22 cellular contexts compared by ENCODE assay signal in genomic region chr1:26748351-26748750, GRCh38. TPM values are rescaled to one million over a fixed set of nuclear protein-coding genes. Genes with fewer than 3 reads are reported as not detected.
DNase-seq lines count a peak whose midpoint lies in the region; ATAC-seq and TF ChIP-seq lines count a peak whose summit lies in the region.
"Had no signal": no experiment of that assay in that cellular context is flagged by ENCODE, and none has a peak within 500 bp of the region (broad histone marks: within the 10 kb centered on the region; RNA-seq: fewer than 3 reads in every experiment).

No MANE protein-coding gene starts in this region.

- DNase-seq in heart right ventricle (no peak), Right ventricle myocardium inferior (ENCODE audit: missing footprints) (no peak), upper lobe of left lung (no peak), NK-92 (lab: John Stamatoyannopoulos, UW; ENCODE audit: unreplicated experiment) (no peak), UCSD-AML1 (lab: John Stamatoyannopoulos, UW; ENCODE audit: unreplicated experiment) (no peak)
- no peak for DNase-seq in activated naive CD8-positive, alpha-beta T cell treated with anti-CD3 and anti-CD28 coated beads for 36 hours
- no peak for DNase-seq in naive thymus-derived CD8-positive, alpha-beta T cell
- DNase-seq: activated CD8-positive, alpha-beta memory T cell treated with anti-CD3 and anti-CD28 coated beads, Interleukin-2, amount 50 U/mL, for 48 hours; amygdala; dermis blood vessel endothelial cell; DMS53; hippocampal formation; left colon; NCI-H1694; NCI-H510A; retina; stimulated activated CD4-positive, alpha-beta T cell treated with anti-CD3 and anti-CD28 coated beads, Interleukin-2, amount 100 ng/mL, for 24 hours; uterus had no signal

- intact Hi-C loops in heart right ventricle (cut with DNase I) (no loop called here), Right ventricle myocardium inferior (cut with DNase I) (no loop called here)

- no peak for TF ChIP-seq EP300 in upper lobe of left lung (IDR thresholded peaks at IDR 0.05)

- peaks cover 74% of the 10 kb centered on the region for H3K36me3 Mint-ChIP-seq in activated naive CD8-positive, alpha-beta T cell treated with anti-CD3 and anti-CD28 coated beads for 36 hours
- H3K36me3 Mint-ChIP-seq in naive thymus-derived CD8-positive, alpha-beta T cell = peaks cover 0 to 77% (median 12%) of the 10 kb centered on the region in 3 donors

- 88 to 91% methylated on average over 1 of the region's 1 CpG for WGBS in heart right ventricle, 2 donors
- WGBS in upper lobe of left lung, 2 donors = 80 to 91% methylated on average over 1 of the region's 1 CpG

- POLR2A ChIA-PET in naive thymus-derived CD8-positive, alpha-beta T cell (lab: Charles Lee) = interaction anchor here (0.6 to 7.1 kb wide), 4 partner anchors 52 to 1818 kb away, joined by 3 to 67 read pairs (median 4); partner anchors contain the start of genes ARID1A and RUNX3

- H3K9me3 ChIP-seq in heart right ventricle = no peaks in the 10 kb centered on the region
- no peaks in the 10 kb centered on the region for H3K9me3 ChIP-seq in upper lobe of left lung
- H3K9me3 ChIP-seq: esophagus muscularis mucosa, uterus had no signal

- no peaks in the 10 kb centered on the region for H3K9me3 Mint-ChIP-seq in activated naive CD8-positive, alpha-beta T cell treated with anti-CD3 and anti-CD28 coated beads for 36 hours
- no peaks in the 10 kb centered on the region for H3K9me3 Mint-ChIP-seq in naive thymus-derived CD8-positive, alpha-beta T cell

- H3K27ac ChIP-seq in heart right ventricle = peak overlapping the region in 9 of 10 donors; percentile 4 to 66 (median 41)
- H3K27ac ChIP-seq in upper lobe of left lung = peak overlapping the region in 3 of 4 donors; percentile 7 to 65 (median 30)
- H3K27ac ChIP-seq: SK-N-MC, uterus, VCaP had no signal

- no peaks in the 10 kb centered on the region for H3K27me3 Mint-ChIP-seq in activated naive CD8-positive, alpha-beta T cell treated with anti-CD3 and anti-CD28 coated beads for 36 hours
- H3K27me3 Mint-ChIP-seq in naive thymus-derived CD8-positive, alpha-beta T cell = no peaks in the 10 kb centered on the region

- H3K4me3 Mint-ChIP-seq in activated naive CD8-positive, alpha-beta T cell treated with anti-CD3 and anti-CD28 coated beads for 36 hours = no peak overlapping the region
- peak overlapping the region in 5 of 10 donors; percentile 11 to 37 (median 15) for H3K4me3 Mint-ChIP-seq in naive thymus-derived CD8-positive, alpha-beta T cell

- no peak for TF ChIP-seq POLR2A in upper lobe of left lung (IDR thresholded peaks at IDR 0.05)

- TF ChIP-seq CTCF in heart right ventricle (IDR thresholded peaks at IDR 0.05) = no peak
- no peak for TF ChIP-seq CTCF in upper lobe of left lung (IDR thresholded peaks at IDR 0.05)

- peaks cover 24 to 100% (median 93%) of the 10 kb centered on the region in 9 donors for H3K4me1 ChIP-seq in heart right ventricle
- peaks cover 62 to 87% (median 73%) of the 10 kb centered on the region in 4 donors for H3K4me1 ChIP-seq in upper lobe of left lung

- peaks cover 85% of the 10 kb centered on the region for H3K4me1 Mint-ChIP-seq in activated naive CD8-positive, alpha-beta T cell treated with anti-CD3 and anti-CD28 coated beads for 36 hours
- peaks cover 40 to 94% (median 83%) of the 10 kb centered on the region in 4 donors for H3K4me1 Mint-ChIP-seq in naive thymus-derived CD8-positive, alpha-beta T cell

- ATAC-seq in heart right ventricle (no peak), Right ventricle myocardium inferior (no peak), upper lobe of left lung (ENCODE audit: low FRiP score in 2 of 2) (no peak), HG03196 (IDR thresholded peaks at IDR 0.05; ENCODE audit: unreplicated experiment) (no peak)
- no peak for ATAC-seq in naive thymus-derived CD8-positive, alpha-beta T cell
- ATAC-seq: left colon had no signal

- H3K27me3 ChIP-seq in heart right ventricle = no peaks in the 10 kb centered on the region
- no peaks in the 10 kb centered on the region for H3K27me3 ChIP-seq in upper lobe of left lung
- H3K27me3 ChIP-seq: esophagus muscularis mucosa, uterus had no signal

- H3K4me3 ChIP-seq in heart right ventricle (no peak overlapping the region), upper lobe of left lung (no peak overlapping the region)
- H3K4me3 ChIP-seq: esophagus muscularis mucosa, SK-N-MC, uterus had no signal

- H3K27ac Mint-ChIP-seq in activated naive CD8-positive, alpha-beta T cell treated with anti-CD3 and anti-CD28 coated beads for 36 hours = peak overlapping the region; percentile 32
- peak overlapping the region in 8 of 10 donors; percentile 60 to 87 (median 77) for H3K27ac Mint-ChIP-seq in naive thymus-derived CD8-positive, alpha-beta T cell

- H3K36me3 ChIP-seq in heart right ventricle (peaks cover 0 to 73% (median 13%) of the 10 kb centered on the region in 9 donors), upper lobe of left lung (peaks cover 0 to 44% (median 8%) of the 10 kb centered on the region in 4 donors)
- H3K36me3 ChIP-seq: uterus had no signal

RNA-seq across cellular contexts. Expression of gene PIGV, which starts 39.4 kb away (rescaled TPM):
- 1 to 10 TPM; 2.7 to 7.5 (median 4.6) TPM for total RNA-seq in heart right ventricle
- polyA plus RNA-seq in heart right ventricle = 1 to 10 TPM; 2.9 to 3.4 TPM
- total RNA-seq in Right ventricle myocardium inferior = 6.1 TPM
- total RNA-seq in activated naive CD8-positive, alpha-beta T cell treated with anti-CD3 and anti-CD28 coated beads for 36 hours = 10 to 100 TPM; 20.8 to 20.9 TPM
- total RNA-seq in naive thymus-derived CD8-positive, alpha-beta T cell = 10 to 100 TPM; 25.2 to 27.2 TPM
- 10 to 100 TPM in 1 of 3 donors, 1 to 10 TPM in 2; 8.2 to 14.4 (median 9.6) TPM for polyA plus RNA-seq in naive thymus-derived CD8-positive, alpha-beta T cell
- 10 to 100 TPM; 11.9 to 25.1 (median 17.5) TPM for total RNA-seq in upper lobe of left lung

RNA-seq across cellular contexts. Expression of gene ARID1A, which starts 52.5 kb away (rescaled TPM):
- total RNA-seq in heart right ventricle (10 to 100 TPM; 33.6 to 62.5 (median 45.7) TPM), Right ventricle myocardium inferior (27.5 TPM), upper lobe of left lung (100 to 1,000 TPM in 1 of 6 donors, 10 to 100 TPM in 5; 61.3 to 102 (median 70.5) TPM)
- polyA plus RNA-seq in heart right ventricle = 10 to 100 TPM; 14.5 to 16.8 TPM
- 10 to 100 TPM; 75.6 to 78.4 TPM for total RNA-seq in activated naive CD8-positive, alpha-beta T cell treated with anti-CD3 and anti-CD28 coated beads for 36 hours
- total RNA-seq in naive thymus-derived CD8-positive, alpha-beta T cell = 100 to 1,000 TPM; 123 TPM
- 10 to 100 TPM; 21.2 to 32.0 (median 28.9) TPM for polyA plus RNA-seq in naive thymus-derived CD8-positive, alpha-beta T cell
